Comparison of ENCODE assay signal across 8 cellular contexts in the genomic region with DNA sequence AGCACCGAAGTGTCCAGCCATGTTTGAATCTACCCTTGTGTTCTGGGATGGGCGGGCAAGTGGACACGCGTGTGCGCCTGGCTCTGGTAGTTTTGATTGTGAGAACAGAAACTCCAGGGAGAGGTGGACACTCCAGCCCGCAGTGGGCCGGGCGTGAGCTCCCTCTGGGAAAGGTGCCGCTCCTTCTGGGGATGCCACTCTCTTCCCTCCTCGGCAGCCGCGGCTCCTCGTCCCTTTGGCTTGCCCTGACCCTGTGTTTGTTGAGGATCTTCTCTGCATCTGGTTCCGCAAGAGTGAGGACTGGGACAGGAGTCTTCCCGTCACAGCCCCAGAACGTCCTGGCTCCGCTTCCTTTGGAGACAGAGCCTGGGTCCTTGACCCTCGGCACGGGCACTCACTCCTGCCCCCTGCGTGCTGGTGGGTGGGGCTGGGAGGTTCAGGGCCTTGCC. TPM values are rescaled to one million over a fixed set of nuclear protein-coding genes. Genes with fewer than 3 reads are reported as not detected.
DNase-seq lines count a peak whose midpoint lies in the region; ATAC-seq, FAIRE-seq and TF ChIP-seq lines count a peak whose summit lies in the region.

No MANE protein-coding gene starts in this region.

- POLR2A ChIA-PET in A549 (lab: Yijun Ruan, JAX): interaction anchor here (1.0 kb wide), 1 partner anchor 176 kb away, joined by 3 read pairs; no protein-coding TSS in a partner anchor

- no peak for TF ChIP-seq POLR2A in A549 (IDR thresholded peaks at IDR 0.05; ENCODE audit: low read length)

- TF ChIP-seq CTCF in A549 (IDR thresholded peaks at IDR 0.05) (no peak), cardiac fibroblast (IDR thresholded peaks at IDR 0.05; ENCODE audit: low read depth, low read length) (no peak), GM20000 (IDR thresholded peaks at IDR 0.05; ENCODE audit: extremely low read depth, missing control alignments) (no peak)

- peak overlapping the region; percentile 100 for H3K4me3 ChIP-seq in A549
- H3K4me3 ChIP-seq in HUES6 (ENCODE audit: low read depth, low read length): peak overlapping the region; percentile 87
- H3K4me3 ChIP-seq in cardiac fibroblast (replicated peaks in 1 of 2; ENCODE audit: low read depth in 2 of 2, low read length in 2 of 2): peak overlapping the region; percentile 77 to 92
- peak overlapping the region; percentile 70 to 93 for H3K4me3 ChIP-seq in mucosa of rectum (ENCODE audit: low read length in 2 of 2)

- no peak for FAIRE-seq in A549 (lab: Jason Lieb, UNC)

- 53% methylated on average over 10 of the region's 20 CpGs for WGBS in A549 (ENCODE audit: missing lambda C conversion rate)

- H3K9me3 ChIP-seq in A549 (no peaks in the 10 kb centered on the region), HUES6 (ENCODE audit: control insufficient read depth, insufficient read depth, low read depth, low read length) (no peaks in the 10 kb centered on the region), mucosa of rectum (ENCODE audit: control insufficient read depth in 2 of 2, low read length in 2 of 2) (no peaks in the 10 kb centered on the region)

- no peak for ATAC-seq in A549
- no peak for ATAC-seq in HG03097 (IDR thresholded peaks at IDR 0.05; ENCODE audit: low FRiP score, unreplicated experiment)
- no peak for ATAC-seq in GM18520 (IDR thresholded peaks at IDR 0.05; ENCODE audit: unreplicated experiment)

- H3K4me1 ChIP-seq in A549: peaks cover 12% of the 10 kb centered on the region; the same call in 1 of the 3 replicates
- H3K4me1 ChIP-seq in HUES6 (ENCODE audit: control insufficient read depth, insufficient read depth, low read length): peaks cover 20% of the 10 kb centered on the region
- H3K4me1 ChIP-seq in mucosa of rectum (ENCODE audit: control insufficient read depth in 2 of 2, insufficient read depth in 2 of 2, low read length in 2 of 2): peaks cover 26 to 34% of the 10 kb centered on the region in 2 donors

- DNase-seq in A549 (ENCODE audit: low read depth in 1 of 2, low spot score in 1 of 2): no peak
- no peak for DNase-seq in cardiac fibroblast (ENCODE audit: low read depth in 2 of 2)
- no peak for DNase-seq in GM20000 (ENCODE audit: low spot score)
- no peak for DNase-seq in amniotic stem cell (lab: John Stamatoyannopoulos, UW)

- H3K27me3 ChIP-seq in HUES6 (ENCODE audit: control insufficient read depth, insufficient read depth, low read length) (no peaks in the 10 kb centered on the region), mucosa of rectum (ENCODE audit: control insufficient read depth in 2 of 2, insufficient read depth in 2 of 2, low read length in 2 of 2) (no peaks in the 10 kb centered on the region)

- CTCF ChIA-PET in A549 (lab: Yijun Ruan, JAX): interaction anchor here (1.1 kb wide), 1 partner anchor 9 kb away, joined by 3 read pairs; no protein-coding TSS in a partner anchor

- TF ChIP-seq EP300 in A549 (IDR thresholded peaks at IDR 0.05): no peak

- H3K27ac ChIP-seq in A549 (peak overlapping the region; percentile 97 to 100; a peak in 4 of 6 replicates), HUES6 (ENCODE audit: low read depth, low read length) (no peak overlapping the region), mucosa of rectum (ENCODE audit: low read depth in 2 of 2, low read length in 2 of 2) (peak overlapping the region; percentile 96 to 97)

- H3K36me3 ChIP-seq in HUES6 (ENCODE audit: control insufficient read depth, insufficient read depth, low read length) (peaks cover 12% of the 10 kb centered on the region; the same call in 1 of the 2 replicates), mucosa of rectum (ENCODE audit: control insufficient read depth in 2 of 2, insufficient read depth in 2 of 2, low read length in 2 of 2) (peaks cover 6 to 8% of the 10 kb centered on the region in 2 donors)

- no peak for TF ChIP-seq RAD21 in A549 (conservative IDR thresholded peaks at IDR 0.05 in 1 of 2, IDR thresholded peaks at IDR 0.05 in 1 of 2)

- H3K9ac ChIP-seq in HUES6 (ENCODE audit: low read length) (peak overlapping the region; percentile 92), mucosa of rectum (ENCODE audit: low read depth in 1 of 2, low read length in 2 of 2) (peak overlapping the region; percentile 89 to 92)

- H3K4me2 ChIP-seq in A549: peak overlapping the region; percentile 97

TF ChIP-seq in A549, 52 proteins besides CTCF, POLR2A, EP300 and RAD21 (continues in another document):
- TF ChIP-seq EHMT2 (IDR thresholded peaks at IDR 0.05; ENCODE audit: low read depth): no peak
- TF ChIP-seq, protein P1, sequence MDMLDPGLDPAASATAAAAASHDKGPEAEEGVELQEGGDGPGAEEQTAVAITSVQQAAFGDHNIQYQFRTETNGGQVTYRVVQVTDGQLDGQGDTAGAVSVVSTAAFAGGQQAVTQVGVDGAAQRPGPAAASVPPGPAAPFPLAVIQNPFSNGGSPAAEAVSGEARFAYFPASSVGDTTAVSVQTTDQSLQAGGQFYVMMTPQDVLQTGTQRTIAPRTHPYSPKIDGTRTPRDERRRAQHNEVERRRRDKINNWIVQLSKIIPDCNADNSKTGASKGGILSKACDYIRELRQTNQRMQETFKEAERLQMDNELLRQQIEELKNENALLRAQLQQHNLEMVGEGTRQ (IDR thresholded peaks at IDR 0.05): no peak
- TF ChIP-seq SREBF2 (IDR thresholded peaks at IDR 0.05): no peak
- no peak for TF ChIP-seq CBX2 (IDR thresholded peaks at IDR 0.05; ENCODE audit: borderline replicate concordance, low read depth)
- no peak for TF ChIP-seq SMC3 (IDR thresholded peaks at IDR 0.05)
- TF ChIP-seq TFCP2L1 (CRISPR knock-in tag; IDR thresholded peaks at IDR 0.05): no peak
- TF ChIP-seq MAX (IDR thresholded peaks at IDR 0.05): no peak
- TF ChIP-seq FOSL2 (IDR thresholded peaks at IDR 0.05): no peak
- no peak for TF ChIP-seq FOSL2 (CRISPR knock-in tag; IDR thresholded peaks at IDR 0.05)
- TF ChIP-seq, protein P2, sequence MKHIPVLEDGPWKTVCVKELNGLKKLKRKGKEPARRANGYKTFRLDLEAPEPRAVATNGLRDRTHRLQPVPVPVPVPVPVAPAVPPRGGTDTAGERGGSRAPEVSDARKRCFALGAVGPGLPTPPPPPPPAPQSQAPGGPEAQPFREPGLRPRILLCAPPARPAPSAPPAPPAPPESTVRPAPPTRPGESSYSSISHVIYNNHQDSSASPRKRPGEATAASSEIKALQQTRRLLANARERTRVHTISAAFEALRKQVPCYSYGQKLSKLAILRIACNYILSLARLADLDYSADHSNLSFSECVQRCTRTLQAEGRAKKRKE (CRISPR knock-in tag; IDR thresholded peaks at IDR 0.05; ENCODE audit: low read depth): no peak
- no peak for TF ChIP-seq CEBPB (IDR thresholded peaks at IDR 0.05)
- no peak for TF ChIP-seq HOXA7 (CRISPR knock-in tag; IDR thresholded peaks at IDR 0.05)
- no peak for TF ChIP-seq HMGXB4 (CRISPR knock-in tag; IDR thresholded peaks at IDR 0.05; ENCODE audit: borderline replicate concordance)
- no peak for TF ChIP-seq ZSCAN20 (CRISPR knock-in tag; IDR thresholded peaks at IDR 0.05)
- TF ChIP-seq HOXB5 (CRISPR knock-in tag; IDR thresholded peaks at IDR 0.05): no peak
- TF ChIP-seq ESRRA (IDR thresholded peaks at IDR 0.05; ENCODE audit: borderline replicate concordance, low read length): no peak
- TF ChIP-seq, protein P3, sequence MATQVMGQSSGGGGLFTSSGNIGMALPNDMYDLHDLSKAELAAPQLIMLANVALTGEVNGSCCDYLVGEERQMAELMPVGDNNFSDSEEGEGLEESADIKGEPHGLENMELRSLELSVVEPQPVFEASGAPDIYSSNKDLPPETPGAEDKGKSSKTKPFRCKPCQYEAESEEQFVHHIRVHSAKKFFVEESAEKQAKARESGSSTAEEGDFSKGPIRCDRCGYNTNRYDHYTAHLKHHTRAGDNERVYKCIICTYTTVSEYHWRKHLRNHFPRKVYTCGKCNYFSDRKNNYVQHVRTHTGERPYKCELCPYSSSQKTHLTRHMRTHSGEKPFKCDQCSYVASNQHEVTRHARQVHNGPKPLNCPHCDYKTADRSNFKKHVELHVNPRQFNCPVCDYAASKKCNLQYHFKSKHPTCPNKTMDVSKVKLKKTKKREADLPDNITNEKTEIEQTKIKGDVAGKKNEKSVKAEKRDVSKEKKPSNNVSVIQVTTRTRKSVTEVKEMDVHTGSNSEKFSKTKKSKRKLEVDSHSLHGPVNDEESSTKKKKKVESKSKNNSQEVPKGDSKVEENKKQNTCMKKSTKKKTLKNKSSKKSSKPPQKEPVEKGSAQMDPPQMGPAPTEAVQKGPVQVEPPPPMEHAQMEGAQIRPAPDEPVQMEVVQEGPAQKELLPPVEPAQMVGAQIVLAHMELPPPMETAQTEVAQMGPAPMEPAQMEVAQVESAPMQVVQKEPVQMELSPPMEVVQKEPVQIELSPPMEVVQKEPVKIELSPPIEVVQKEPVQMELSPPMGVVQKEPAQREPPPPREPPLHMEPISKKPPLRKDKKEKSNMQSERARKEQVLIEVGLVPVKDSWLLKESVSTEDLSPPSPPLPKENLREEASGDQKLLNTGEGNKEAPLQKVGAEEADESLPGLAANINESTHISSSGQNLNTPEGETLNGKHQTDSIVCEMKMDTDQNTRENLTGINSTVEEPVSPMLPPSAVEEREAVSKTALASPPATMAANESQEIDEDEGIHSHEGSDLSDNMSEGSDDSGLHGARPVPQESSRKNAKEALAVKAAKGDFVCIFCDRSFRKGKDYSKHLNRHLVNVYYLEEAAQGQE (IDR thresholded peaks at IDR 0.05): no peak

RNA-seq across cellular contexts. Expression of gene CTDP1, which starts 1.3 kb away (rescaled TPM):
- polyA plus RNA-seq in A549 (2011; rRNA removed) (6.0 and 6.8 TPM in 2 replicates), A549 (2017; fragmentation: RNase III; extraction: RNeasy Plus Mini Kit Qiagen cat#74134 plus additional on column Dnase treatment) (11.5 to 12.5 TPM (median 12.1 TPM) in 3 replicates)
- polyA plus RNA-seq in A549 (2012; cell fraction: cytosol; rRNA removed): 10.6 and 12.5 TPM in 2 replicates
- polyA plus RNA-seq in A549 (2012; cell fraction: nucleus; rRNA removed): 22.5 and 24.9 TPM in 2 replicates
- polyA minus RNA-seq in A549 (2011; rRNA and poly(A)+ RNA removed): 7.5 and 11.0 TPM in 2 replicates
